20 cellular contexts compared by ENCODE assay signal in genomic region chr4:26228883-26229282, GRCh38.
"Had no signal": no experiment of that assay in that cellular context is flagged by ENCODE, and none has a peak within 500 bp of the region (broad histone marks: within the 10 kb centered on the region; RNA-seq: fewer than 3 reads in every experiment).

No MANE protein-coding gene starts in this region.

- H3K4me1 Mint-ChIP-seq: immature natural killer cell, natural killer cell had no signal

- DNase-seq: dorsolateral prefrontal cortex; effector CD4-positive, alpha-beta T cell; foreskin melanocyte; hypothalamus; immature natural killer cell; islet precursor cell; kidney glomerular epithelial cell; left ventricle myocardium superior; lower lobe of right lung; natural killer cell; pancreas; right lobe of liver; stimulated activated CD4-positive, alpha-beta T cell treated with anti-CD3 and anti-CD28 coated beads, Interleukin-2, amount 100 ng/mL, for 24 hours; stimulated activated CD4-positive, alpha-beta T cell treated with anti-CD3 and anti-CD28 coated beads, Interleukin-4, amount 100 ng/mL, for 24 hours; stimulated activated naive CD4-positive, alpha-beta T cell treated with Interleukin-2 at 50 U/mL for 16 hours; upper lobe of left lung had no signal

- H3K36me3 Mint-ChIP-seq: immature natural killer cell; natural killer cell; stimulated activated effector memory CD8-positive, alpha-beta T cell treated with anti-CD3 and anti-CD28 coated beads, Interleukin-12 subunit alpha, Interleukin-12 subunit beta, amount 100 ng/mL, for 72 hours had no signal

- ATAC-seq: left ventricle myocardium superior; lower lobe of right lung; natural killer cell; pancreas; right lobe of liver; stimulated activated effector memory CD8-positive, alpha-beta T cell treated with anti-CD3 and anti-CD28 coated beads, Interleukin-12 subunit alpha, Interleukin-12 subunit beta, amount 100 ng/mL, for 72 hours had no signal

- H3K4me3 ChIP-seq: dorsolateral prefrontal cortex, lower lobe of right lung, pancreas, right lobe of liver, thoracic aorta, tibial nerve, upper lobe of left lung had no signal

- H3K27me3 ChIP-seq: dorsolateral prefrontal cortex, neutrophil, pancreas, right lobe of liver, tibial nerve, upper lobe of left lung had no signal

- H3K4me3 Mint-ChIP-seq: immature natural killer cell; natural killer cell; stimulated activated effector memory CD8-positive, alpha-beta T cell treated with anti-CD3 and anti-CD28 coated beads, Interleukin-12 subunit alpha, Interleukin-12 subunit beta, amount 100 ng/mL, for 72 hours had no signal

- H3K27ac Mint-ChIP-seq: immature natural killer cell; natural killer cell; stimulated activated effector memory CD8-positive, alpha-beta T cell treated with anti-CD3 and anti-CD28 coated beads, Interleukin-12 subunit alpha, Interleukin-12 subunit beta, amount 100 ng/mL, for 72 hours had no signal

- H3K4me1 ChIP-seq: lower lobe of right lung, pancreas, tibial nerve, upper lobe of left lung had no signal

- H3K36me3 ChIP-seq: lower lobe of right lung, neutrophil, pancreas, right lobe of liver, thoracic aorta, tibial nerve, upper lobe of left lung had no signal

- H3K9me3 Mint-ChIP-seq: immature natural killer cell; natural killer cell; stimulated activated effector memory CD8-positive, alpha-beta T cell treated with anti-CD3 and anti-CD28 coated beads, Interleukin-12 subunit alpha, Interleukin-12 subunit beta, amount 100 ng/mL, for 72 hours had no signal

- H3K9me3 ChIP-seq: lower lobe of right lung, neutrophil, pancreas, right lobe of liver, thoracic aorta, tibial nerve, upper lobe of left lung had no signal

- H3K27ac ChIP-seq: dorsolateral prefrontal cortex, lower lobe of right lung, neutrophil, pancreas, right lobe of liver, thoracic aorta, tibial nerve, upper lobe of left lung had no signal
